ENCODE assay signal across 15 cellular contexts in the genomic region with DNA sequence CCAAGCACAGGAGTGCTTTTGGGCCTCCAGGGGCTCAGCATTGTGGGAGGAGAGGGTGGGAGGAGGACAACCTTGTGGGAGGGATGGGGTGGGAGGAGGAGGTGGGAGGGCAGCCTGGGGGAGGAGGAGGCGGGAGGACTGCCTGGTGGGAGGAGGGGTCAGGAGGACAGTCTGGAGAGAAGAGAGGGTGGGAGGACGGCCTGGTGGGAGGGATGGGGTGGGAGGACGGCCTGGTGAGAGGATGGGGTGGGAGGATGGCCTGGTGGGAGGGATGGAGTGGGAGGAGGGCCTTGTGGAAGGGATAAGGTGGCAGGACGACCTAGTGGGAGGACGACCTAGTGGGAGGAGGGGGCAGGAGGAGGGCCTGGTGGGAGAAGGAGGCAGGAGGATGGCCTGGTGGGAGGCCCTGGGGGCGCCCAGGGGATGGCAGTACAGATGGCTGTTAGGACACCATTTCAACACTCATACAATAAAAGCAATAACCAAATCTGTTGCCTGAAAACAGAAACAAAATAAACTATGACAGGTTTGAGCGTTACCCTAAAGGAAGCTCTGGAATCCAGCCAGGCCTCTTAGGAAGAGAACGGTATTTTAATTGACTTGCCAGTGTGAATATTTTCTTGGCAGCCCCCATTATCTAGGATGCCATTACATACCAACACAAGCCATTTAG.
DNase-seq lines count a peak whose midpoint lies in the region; ATAC-seq, FAIRE-seq and TF ChIP-seq lines count a peak whose summit lies in the region.
"Had no signal": no experiment of that assay in that cellular context is flagged by ENCODE, and none has a peak within 500 bp of the region (broad histone marks: within the 10 kb centered on the region; RNA-seq: fewer than 3 reads in every experiment).

No MANE protein-coding gene starts in this region.

- H3K36me3 ChIP-seq in BLaER1 (no peaks in the 10 kb centered on the region), HCT116 (ENCODE audit: control insufficient read depth in 1 of 2, insufficient read depth in 2 of 2, low read length in 2 of 2) (no peaks in the 10 kb centered on the region), astrocyte (ENCODE audit: insufficient read depth, low read length) (no peaks in the 10 kb centered on the region), keratinocyte (ENCODE audit: control insufficient read depth in 2 of 2, extremely low read depth in 1 of 2, insufficient read depth in 2 of 2, low read length in 2 of 2) (no peaks in the 10 kb centered on the region), H7 (replicated peaks; ENCODE audit: control insufficient read depth, insufficient read depth, low read length) (no peaks in the 10 kb centered on the region)

- no peak overlapping the region for H3K9ac ChIP-seq in BLaER1
- H3K9ac ChIP-seq in HCT116 (ENCODE audit: low read length): no peak overlapping the region
- no peak overlapping the region for H3K9ac ChIP-seq in astrocyte (ENCODE audit: low read length)
- no peak overlapping the region for H3K9ac ChIP-seq in keratinocyte (ENCODE audit: control insufficient read depth, extremely low read depth, insufficient read depth, low read length)

- POLR2A ChIA-PET in HCT116 (lab: Charles Lee): no interaction called here

- H3K79me2 ChIP-seq in HCT116 (ENCODE audit: insufficient read depth, low read length): no peaks in the 10 kb centered on the region
- H3K79me2 ChIP-seq in astrocyte (ENCODE audit: insufficient read depth, low read length): no peaks in the 10 kb centered on the region
- no peaks in the 10 kb centered on the region for H3K79me2 ChIP-seq in keratinocyte (ENCODE audit: control insufficient read depth, insufficient read depth, low read length)

- no peak overlapping the region for H3K27ac ChIP-seq in BLaER1
- H3K27ac ChIP-seq in HCT116 (ENCODE audit: low read depth, low read length): no peak overlapping the region
- no peak overlapping the region for H3K27ac ChIP-seq in astrocyte (ENCODE audit: low read depth, low read length)
- no peak overlapping the region for H3K27ac ChIP-seq in keratinocyte (ENCODE audit: control insufficient read depth, insufficient read depth, low read length)
- H3K27ac ChIP-seq: psoas muscle had no signal

- H4K20me1 ChIP-seq in BLaER1 (no peaks in the 10 kb centered on the region), HCT116 (ENCODE audit: insufficient read depth) (no peaks in the 10 kb centered on the region), astrocyte (ENCODE audit: insufficient read depth, low read length) (no peaks in the 10 kb centered on the region), keratinocyte (ENCODE audit: control insufficient read depth, extremely low read depth, insufficient read depth, low read length) (no peaks in the 10 kb centered on the region)

- no peak overlapping the region for H3K4me3 Mint-ChIP-seq in astrocyte (ENCODE audit: unreplicated experiment)
- H3K4me3 Mint-ChIP-seq: naive B cell had no signal

- FAIRE-seq in astrocyte (lab: Jason Lieb, UNC): no peak
- no peak for FAIRE-seq in keratinocyte (lab: Jason Lieb, UNC)
- FAIRE-seq: GM12892 had no signal

- H3K27me3 Mint-ChIP-seq in astrocyte (ENCODE audit: low read depth, unreplicated experiment): no peaks in the 10 kb centered on the region
- H3K27me3 Mint-ChIP-seq: naive B cell had no signal

- CTCF ChIA-PET in HCT116 (lab: Charles Lee): no interaction called here

- H3K4me1 Mint-ChIP-seq in astrocyte (ENCODE audit: low read depth, unreplicated experiment): peaks cover 13% of the 10 kb centered on the region

- TF ChIP-seq RAD21 in HCT116 (IDR thresholded peaks at IDR 0.05; ENCODE audit: low read depth): no peak

- intact Hi-C loops in HCT116 (cut with micrococcal nuclease): no loop called here

- DNase-seq in HCT116 (ENCODE audit: low read depth, low spot score) (no peak), astrocyte (ENCODE audit: low read depth) (no peak), keratinocyte (ENCODE audit: low read depth, low spot score) (no peak), G401 (ENCODE audit: low spot score) (no peak), SHP77 (lab: John Stamatoyannopoulos, UW) (no peak), H7 (no peak)
- DNase-seq: activated CD8-positive, alpha-beta memory T cell treated with anti-CD3 and anti-CD28 coated beads for 24 hours; naive B cell; NCI-H1417 treated with DMSO at 0.1 percent for 48 hours; NCI-H524; psoas muscle had no signal

- H2AFZ ChIP-seq in HCT116 (ENCODE audit: low read depth, low read length, poor library complexity, severe bottlenecking): no peak overlapping the region
- H2AFZ ChIP-seq in astrocyte (ENCODE audit: low read depth, low read length): peak overlapping the region; percentile 78
- peak overlapping the region; percentile 53 for H2AFZ ChIP-seq in keratinocyte (ENCODE audit: control insufficient read depth, low read length)

- H3K9me1 ChIP-seq in keratinocyte (ENCODE audit: control insufficient read depth, extremely low read depth, insufficient read depth, low read length): no peaks in the 10 kb centered on the region

- dilution Hi-C loops in keratinocyte (cut with MboI; ENCODE audit: extremely low pct_ligation_motif_present, low sequenced_read_pairs): no loop called here

- H3K27ac Mint-ChIP-seq in astrocyte (ENCODE audit: unreplicated experiment): peak overlapping the region; percentile 72

- H3K9me2 ChIP-seq in HCT116 (ENCODE audit: insufficient read depth): no peaks in the 10 kb centered on the region

- no peak for TF ChIP-seq CTCF in HCT116 (IDR thresholded peaks at IDR 0.05 in 2 of 3, conservative IDR thresholded peaks at IDR 0.05 in 1 of 3; ENCODE audit: borderline replicate concordance in 1 of 3, insufficient read depth in 1 of 3, low read depth in 2 of 3, low read length in 2 of 3)
- no peak for TF ChIP-seq CTCF in astrocyte (IDR thresholded peaks at IDR 0.05; ENCODE audit: insufficient read depth, low read depth, low read length)
- no peak for TF ChIP-seq CTCF in keratinocyte (optimal IDR thresholded peaks at IDR 0.05 in 1 of 3, IDR thresholded peaks at IDR 0.05 in 1 of 3, conservative IDR thresholded peaks at IDR 0.05 in 1 of 3; ENCODE audit: extremely low read depth in 1 of 3, insufficient read depth in 2 of 3, low read length in 3 of 3)

- no peak for TF ChIP-seq POLR2A in HCT116 (IDR thresholded peaks at IDR 0.05; ENCODE audit: borderline replicate concordance, extremely low read depth, insufficient read depth, insufficient read length)

- H3K4me1 ChIP-seq in BLaER1: peaks cover 32% of the 10 kb centered on the region
- H3K4me1 ChIP-seq in HCT116 (ENCODE audit: control insufficient read depth in 1 of 2, insufficient read depth in 2 of 2, low read length in 2 of 2): peaks cover 24 to 27% of the 10 kb centered on the region in 2 experiments
- peaks cover 7% of the 10 kb centered on the region for H3K4me1 ChIP-seq in astrocyte (ENCODE audit: insufficient read depth, low read length)
- peaks cover 26% of the 10 kb centered on the region for H3K4me1 ChIP-seq in keratinocyte (ENCODE audit: control insufficient read depth, extremely low read depth, insufficient read depth, low read length)

- RAD21 ChIA-PET in HCT116 (lab: Charles Lee; ENCODE audit: low non-redundant PET in 1 of 2, low total read pairs in 2 of 2, uncharacterized antibody in 2 of 2, unreplicated experiment in 2 of 2): interaction anchor here in 1 of 2 experiments (0.6 kb wide), 1 partner anchor 279 kb away, joined by 3 read pairs; no protein-coding TSS in a partner anchor

- BruUV-seq in HCT116 (replicated peaks; lab: Mats Ljungman, UMichigan): no TSS peak

- H3K9me3 Mint-ChIP-seq in astrocyte (ENCODE audit: unreplicated experiment): no peaks in the 10 kb centered on the region
- H3K9me3 Mint-ChIP-seq: activated naive CD4-positive, alpha-beta T cell treated with anti-CD3 and anti-CD28 coated beads, Interleukin-2, amount 50 U/mL, for 72 hours had no signal

- no peaks in the 10 kb centered on the region for H3K36me3 Mint-ChIP-seq in astrocyte (ENCODE audit: low read depth, unreplicated experiment)
- H3K36me3 Mint-ChIP-seq: activated naive CD4-positive, alpha-beta T cell treated with anti-CD3 and anti-CD28 coated beads, Interleukin-2, amount 50 U/mL, for 72 hours; naive B cell had no signal

- H3K9me3 ChIP-seq in BLaER1: peaks cover 8% of the 10 kb centered on the region
- H3K9me3 ChIP-seq in HCT116 (ENCODE audit: control insufficient read depth in 1 of 2, insufficient read depth in 1 of 2, low read depth in 1 of 2, low read length in 2 of 2): no peaks in the 10 kb centered on the region
- no peaks in the 10 kb centered on the region for H3K9me3 ChIP-seq in astrocyte (ENCODE audit: insufficient read depth, low read depth, low read length)
- H3K9me3 ChIP-seq in keratinocyte (ENCODE audit: control insufficient read depth, low read depth, low read length): no peaks in the 10 kb centered on the region
- H3K9me3 ChIP-seq: psoas muscle had no signal

- in situ Hi-C loops in G401 (cut with HindIII; ENCODE audit: low sequenced_read_pairs): no loop called here

- ATAC-seq in HCT116 (peak; percentile 53), HG03139 (IDR thresholded peaks at IDR 0.05; ENCODE audit: unreplicated experiment) (no peak)
- ATAC-seq: psoas muscle had no signal

- no peaks in the 10 kb centered on the region for H3K27me3 ChIP-seq in BLaER1
- no peaks in the 10 kb centered on the region for H3K27me3 ChIP-seq in HCT116 (ENCODE audit: insufficient read depth, low read length)
- H3K27me3 ChIP-seq in astrocyte (ENCODE audit: insufficient read depth, low read length): no peaks in the 10 kb centered on the region
- no peaks in the 10 kb centered on the region for H3K27me3 ChIP-seq in keratinocyte (ENCODE audit: control insufficient read depth, extremely low read depth, insufficient read depth, low read length)
- H3K27me3 ChIP-seq in H7 (ENCODE audit: control insufficient read depth, insufficient read depth, low read length): no peaks in the 10 kb centered on the region

- H3K4me3 ChIP-seq in BLaER1 (no peak overlapping the region), HCT116 (replicated peaks in 1 of 2; ENCODE audit: low read depth in 1 of 2, low read length in 2 of 2) (no peak overlapping the region), astrocyte (ENCODE audit: insufficient read depth, low read depth, low read length) (no peak overlapping the region), keratinocyte (ENCODE audit: control insufficient read depth in 2 of 3, extremely low read depth in 1 of 3, insufficient read depth in 2 of 3, low read depth in 1 of 3, low read length in 3 of 3) (no peak overlapping the region), H7 (ENCODE audit: insufficient read depth, low read depth, low read length) (no peak overlapping the region)
- H3K4me3 ChIP-seq: psoas muscle had no signal

- H3K4me2 ChIP-seq in BLaER1: peak overlapping the region; percentile 56; the same call in 1 of the 2 replicates
- H3K4me2 ChIP-seq in HCT116 (ENCODE audit: low read length): peak overlapping the region; percentile 44
- H3K4me2 ChIP-seq in astrocyte (ENCODE audit: low read length): peak overlapping the region; percentile 29
- H3K4me2 ChIP-seq in keratinocyte (ENCODE audit: control insufficient read depth, extremely low read depth, insufficient read depth, low read depth, low read length): no peak overlapping the region

TF ChIP-seq in HCT116, 20 proteins besides CTCF, POLR2A, EP300 and RAD21 (continues in another document):
- TF ChIP-seq SIN3A (IDR thresholded peaks at IDR 0.05; ENCODE audit: low read depth): no peak
- TF ChIP-seq SRF (IDR thresholded peaks at IDR 0.05; ENCODE audit: low read depth): no peak
- TF ChIP-seq YY1 (IDR thresholded peaks at IDR 0.05; ENCODE audit: extremely low read depth, insufficient replicate concordance, low read depth, low read length): no peak
- no peak for TF ChIP-seq EGR1 (IDR thresholded peaks at IDR 0.05; ENCODE audit: low read depth)
